Comparison of ENCODE assay signal across 18 cellular contexts in genomic region chr14:26104686-26105085, GRCh38.
"Had no signal": no experiment of that assay in that cellular context is flagged by ENCODE, and none has a peak within 500 bp of the region (broad histone marks: within the 10 kb centered on the region; RNA-seq: fewer than 3 reads in every experiment).

No MANE protein-coding gene starts in this region.

- H3K36me3 Mint-ChIP-seq: naive thymus-derived CD4-positive, alpha-beta T cell had no signal

- H3K27me3 Mint-ChIP-seq: dendritic cell treated with granulocyte-macrophage colony-stimulating factor and Interleukin-4, amounts not matched to agents 40 ng/mL and 50 ng/mL, for 4 days; effector memory CD8-positive, alpha-beta T cell; naive thymus-derived CD4-positive, alpha-beta T cell had no signal

- H3K4me2 ChIP-seq: hepatocyte had no signal

- H3K4me1 Mint-ChIP-seq: naive thymus-derived CD4-positive, alpha-beta T cell; nephron progenitor cell had no signal

- DNase-seq: effector memory CD8-positive, alpha-beta T cell; foreskin melanocyte; head of caudate nucleus; kidney glomerular epithelial cell; mammary epithelial cell; naive thymus-derived CD4-positive, alpha-beta T cell; nephron progenitor cell; sigmoid colon; stimulated activated CD4-positive, alpha-beta T cell treated with anti-CD3 and anti-CD28 coated beads, Interleukin-2, amount 100 ng/mL, for 24 hours; stimulated activated CD4-positive, alpha-beta T cell treated with anti-CD3 and anti-CD28 coated beads, Interleukin-4, amount 100 ng/mL, for 4 hours; stimulated activated naive CD4-positive, alpha-beta T cell; stomach; substantia nigra; transverse colon had no signal

- H3K9me3 ChIP-seq: sigmoid colon, thoracic aorta, transverse colon had no signal

- H3K4me3 Mint-ChIP-seq: dendritic cell treated with granulocyte-macrophage colony-stimulating factor and Interleukin-4, amounts not matched to agents 40 ng/mL and 50 ng/mL, for 4 days; effector memory CD8-positive, alpha-beta T cell; naive thymus-derived CD4-positive, alpha-beta T cell; nephron progenitor cell had no signal

- H3K4me3 ChIP-seq: hepatocyte, sigmoid colon, skin epidermis, stomach, thoracic aorta, transverse colon had no signal

- H3K36me3 ChIP-seq: sigmoid colon, stomach, thoracic aorta, transverse colon had no signal

- ATAC-seq: effector memory CD8-positive, alpha-beta T cell; naive thymus-derived CD4-positive, alpha-beta T cell had no signal

- H3K4me1 ChIP-seq: sigmoid colon, stomach, transverse colon had no signal

- H3K27ac ChIP-seq: hepatocyte, sigmoid colon, skin epidermis, stomach, thoracic aorta, transverse colon had no signal

- H3K27me3 ChIP-seq: hepatocyte, sigmoid colon, stomach, transverse colon had no signal

- H3K27ac Mint-ChIP-seq: dendritic cell treated with granulocyte-macrophage colony-stimulating factor and Interleukin-4, amounts not matched to agents 40 ng/mL and 50 ng/mL, for 4 days; effector memory CD8-positive, alpha-beta T cell; naive thymus-derived CD4-positive, alpha-beta T cell; nephron progenitor cell had no signal

- H2AFZ ChIP-seq: hepatocyte had no signal

- H3K79me2 ChIP-seq: hepatocyte had no signal
